ENCODE assay signal across 1 cellular context in the genomic region with DNA sequence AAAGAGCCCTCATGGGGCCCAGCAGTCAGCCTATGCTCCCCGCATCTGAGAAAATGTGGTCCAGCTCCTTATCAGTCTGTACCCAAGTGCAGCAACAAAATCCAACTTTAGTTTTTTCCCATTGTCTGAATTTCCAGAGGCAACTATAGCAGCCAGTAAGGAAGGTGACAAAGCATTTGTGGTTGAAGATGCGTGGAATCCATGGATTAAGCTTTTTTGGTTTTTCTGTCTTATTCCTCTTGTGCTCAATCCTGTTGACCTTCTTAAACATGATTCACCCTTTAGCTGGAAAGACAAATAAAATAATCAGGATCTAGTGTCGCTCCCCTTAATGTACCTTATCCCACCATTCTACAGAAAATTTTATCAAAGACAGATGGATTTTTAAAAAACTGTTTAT.
TF ChIP-seq lines count a peak whose summit lies in the region.

No MANE protein-coding gene starts in this region.

TF ChIP-seq in IMR-90, 13 proteins besides CTCF, POLR2A, EP300 and RAD21:
- TF ChIP-seq CHD1 (IDR thresholded peaks at IDR 0.05; ENCODE audit: low read depth, low read length), result no peak
- no peak for TF ChIP-seq MAZ (IDR thresholded peaks at IDR 0.05; ENCODE audit: borderline replicate concordance, low read depth, low read length)
TF ChIP-seq in IMR-90: peak in this region for 0.
